Comparison of ENCODE assay signal across 8 cellular contexts in genomic region chr1:44031900-44032817, GRCh38. TPM values are rescaled to one million over a fixed set of nuclear protein-coding genes. Genes with fewer than 3 reads are reported as not detected.
DNase-seq lines count a peak whose midpoint lies in the region; ATAC-seq, FAIRE-seq and TF ChIP-seq lines count a peak whose summit lies in the region.

No MANE protein-coding gene starts in this region.

- H3K9me3 ChIP-seq in left ventricle myocardium inferior (replicated peaks) (no peaks in the 10 kb centered on the region), heart right ventricle (no peaks in the 10 kb centered on the region), K562 (replicated peaks; ENCODE audit: control insufficient read depth, insufficient read depth, low read depth, low read length) (no peaks in the 10 kb centered on the region), vagina (no peaks in the 10 kb centered on the region)

- POLR2A ChIA-PET in K562 (lab: Yijun Ruan, JAX): interaction anchor here (0.6 to 4.0 kb wide), 10 partner anchors 9 to 690 kb away, joined by 3 to 13 read pairs (median 4); no protein-coding TSS in a partner anchor

- BruUV-seq in K562 (replicated peaks; lab: Mats Ljungman, UMichigan): TSS peak; percentile 65

- CTCF ChIA-PET in K562 (lab: Yijun Ruan, JAX; ENCODE audit: low intra/inter-chr PET ratio): no interaction called here

- TF ChIP-seq CTCF in left ventricle myocardium inferior (IDR thresholded peaks at IDR 0.05; ENCODE audit: borderline replicate concordance): no peak
- TF ChIP-seq CTCF in heart right ventricle (IDR thresholded peaks at IDR 0.05): no peak
- no peak for TF ChIP-seq CTCF in K562 (IDR thresholded peaks at IDR 0.05 in 2 of 3, conservative IDR thresholded peaks at IDR 0.05 in 1 of 3; ENCODE audit: insufficient read depth in 2 of 3, low read depth in 1 of 3, low read length in 3 of 3)
- TF ChIP-seq CTCF in vagina (IDR thresholded peaks at IDR 0.05): no peak

- in situ Hi-C loops in K562 (cut with MboI): no loop called here

- FAIRE-seq in K562 (lab: Jason Lieb, UNC): no peak

- ATAC-seq in heart right ventricle: no peak
- ATAC-seq in K562: no peak
- no peak for ATAC-seq in memory B cell (ENCODE audit: low read depth)

- H3K4me1 Mint-ChIP-seq in memory B cell: peaks cover 21% of the 10 kb centered on the region

- TF ChIP-seq EP300 in K562 (IDR thresholded peaks at IDR 0.05; ENCODE audit: low read length): no peak

- H3K4me2 ChIP-seq in K562 (ENCODE audit: insufficient read depth, low read length): peak overlapping the region; percentile 96

- H3K79me2 ChIP-seq in K562 (ENCODE audit: control insufficient read depth, insufficient read depth, low read length): peaks cover 21% of the 10 kb centered on the region

- peak overlapping the region; percentile 86 for H3K4me3 Mint-ChIP-seq in memory B cell

- 68 to 69% methylated on average over 10 of the region's 10 CpGs for WGBS in heart right ventricle, 2 donors
- WGBS in K562 (ENCODE audit: insufficient coverage, low coverage, missing lambda C conversion rate): 59% methylated on average over 10 of the region's 10 CpGs

- peak overlapping the region; percentile 84 to 93 for H3K9ac ChIP-seq in K562 (ENCODE audit: insufficient read depth in 1 of 2, low read depth in 2 of 2, low read length in 2 of 2)

- no peak for TF ChIP-seq RAD21 in K562 (CRISPR knock-in tag; conservative IDR thresholded peaks at IDR 0.05 in 1 of 2, IDR thresholded peaks at IDR 0.05 in 1 of 2)

- peaks cover 51% of the 10 kb centered on the region for H3K4me1 ChIP-seq in left ventricle myocardium inferior
- H3K4me1 ChIP-seq in heart right ventricle: peaks cover 12 to 60% (median 40%) of the 10 kb centered on the region in 9 donors
- peaks cover 64 to 81% of the 10 kb centered on the region in 2 experiments for H3K4me1 ChIP-seq in K562 (replicated peaks in 1 of 2; ENCODE audit: control insufficient read depth in 2 of 2, insufficient read depth in 2 of 2, low read length in 2 of 2)
- H3K4me1 ChIP-seq in vagina: peaks cover 44% of the 10 kb centered on the region

- H3K27me3 ChIP-seq in left ventricle myocardium inferior (ENCODE audit: low read depth) (no peaks in the 10 kb centered on the region), heart right ventricle (peaks cover 0 to 11% (median 0%) of the 10 kb centered on the region in 7 donors), K562 (ENCODE audit: control insufficient read depth in 2 of 2, insufficient read depth in 2 of 2, low read length in 2 of 2) (no peaks in the 10 kb centered on the region), vagina (no peaks in the 10 kb centered on the region)

- H3K9me3 Mint-ChIP-seq in memory B cell: no peaks in the 10 kb centered on the region

- H2AFZ ChIP-seq in K562 (ENCODE audit: low read depth, low read length): no peak overlapping the region

- no peak overlapping the region for H3K4me3 ChIP-seq in left ventricle myocardium inferior
- H3K4me3 ChIP-seq in heart right ventricle: peak overlapping the region in 5 of 10 donors; percentile 68 to 97 (median 81)
- H3K4me3 ChIP-seq in K562: peak overlapping the region; percentile 82; the same call in 1 of the 2 replicates
- H3K4me3 ChIP-seq in vagina: peak overlapping the region; percentile 69 to 95

- intact Hi-C loops in left ventricle myocardium inferior (cut with micrococcal nuclease) (no loop called here), heart right ventricle (cut with DNase I) (loop anchor here in 4 of 10 donors (2.0 to 10.0 kb wide), 4 partner anchors 27 to 270 kb away; no protein-coding TSS in a partner anchor), K562 (cut with micrococcal nuclease) (no loop called here), vagina (cut with DNase I) (no loop called here)

- no peaks in the 10 kb centered on the region for H3K36me3 Mint-ChIP-seq in memory B cell

- H3K9me1 ChIP-seq in K562 (ENCODE audit: control insufficient read depth, insufficient read depth, low read length): no peaks in the 10 kb centered on the region

- H3K27ac ChIP-seq in left ventricle myocardium inferior (replicated peaks) (peak overlapping the region; percentile 12), heart right ventricle (peak overlapping the region in 5 of 10 donors; percentile 19 to 87 (median 71)), K562 (ENCODE audit: extremely low read depth, low read depth, low read length) (peak overlapping the region; percentile 6; the same call in 1 of the 3 replicates), vagina (peak overlapping the region; percentile 89)

- H4K20me1 ChIP-seq in K562 (replicated peaks; ENCODE audit: control insufficient read depth, insufficient read depth, low read length): no peaks in the 10 kb centered on the region

- no peak for DNase-seq in left ventricle myocardium inferior
- DNase-seq in heart right ventricle: no peak
- no peak for DNase-seq in K562 (ENCODE audit: extremely low read depth in 1 of 4, low spot score in 3 of 4)
- no peak for DNase-seq in memory B cell (ENCODE audit: low spot score in 2 of 2)
- DNase-seq in vagina (ENCODE audit: extremely low spot score in 2 of 2): no peak
- DNase-seq in NCI-H146 (lab: John Stamatoyannopoulos, UW): no peak
- DNase-seq in iPS-NIHi7 (ENCODE audit: extremely low spot score): no peak
- DNase-seq in anterior cingulate cortex (lab: John Stamatoyannopoulos, UW): no peak

- H3K27me3 Mint-ChIP-seq in memory B cell: no peaks in the 10 kb centered on the region

- no peaks in the 10 kb centered on the region for H3K36me3 ChIP-seq in left ventricle myocardium inferior
- no peaks in the 10 kb centered on the region for H3K36me3 ChIP-seq in heart right ventricle
- H3K36me3 ChIP-seq in K562 (ENCODE audit: control insufficient read depth, insufficient read depth, low read length): no peaks in the 10 kb centered on the region
- no peaks in the 10 kb centered on the region for H3K36me3 ChIP-seq in vagina

- no peak for TF ChIP-seq POLR2A in K562 (conservative IDR thresholded peaks at IDR 0.05)
- no peak for TF ChIP-seq POLR2A in vagina (IDR thresholded peaks at IDR 0.05)

- H3K27ac Mint-ChIP-seq in memory B cell: peak overlapping the region; percentile 67

RNA-seq across cellular contexts. Expression of gene SLC6A9, which starts 0.9 kb away (rescaled TPM):
- total RNA-seq in left ventricle myocardium inferior: 1.2 TPM
- total RNA-seq in heart right ventricle: 1 to 10 TPM in 5 of 10 donors, under 1 TPM in 5; 0.32 to 1.6 (median 0.91) TPM
- 1 to 10 TPM in 1 of 2 donors, under 1 TPM in 1; 0.88 to 1.7 TPM for polyA plus RNA-seq in heart right ventricle
- total RNA-seq in K562 (2011; cell fraction: chromatin; rRNA removed; ENCODE audit: low replicate concordance): 15.5 and 41.5 TPM in 2 replicates
- total RNA-seq in K562 (2011; cell fraction: nucleolus; rRNA removed): 28.5 and 33.8 TPM in 2 replicates
- total RNA-seq in K562 (2011; cell fraction: nucleoplasm; rRNA removed): 21.3 and 22.7 TPM in 2 replicates
- 4.1 and 8.4 TPM in 2 replicates for total RNA-seq in K562 (2014; rRNA removed)
- total RNA-seq in K562 (2014; rRNA removed; fragmentation: Illumina TruSeq; extraction: Trizol): 2.5 and 3.0 TPM in 2 replicates
- 0.51 and 0.75 TPM in 2 replicates for total RNA-seq in K562 (2015; rRNA removed; fragmentation: Illumina TruSeq; extraction: Trizol)
- 16.7 and 18.7 TPM in 2 replicates for total RNA-seq in K562 (2021)
- polyA plus RNA-seq in K562 (2011; rRNA removed): 2.9 and 8.8 TPM in 2 replicates
- 5.7 and 6.6 TPM in 2 replicates for polyA plus RNA-seq in K562 (2011; cell fraction: cytosol; rRNA removed)
- polyA plus RNA-seq in K562 (2011; cell fraction: nucleus; rRNA removed): 27.8 and 27.9 TPM in 2 replicates
- polyA plus RNA-seq in K562 (2012): 6.2 and 54.3 TPM in 2 replicates
- polyA plus RNA-seq in K562 (2014; fragmentation: Illumina TruSeq; extraction: Trizol): 12.9 and 16.7 TPM in 2 replicates
- under 1 TPM; 0.17 to 0.25 TPM for polyA plus RNA-seq in K562 (2014; fragmentation: Nextera tagmentation; extraction: Ambion mirVana)
- polyA plus RNA-seq in K562 (2014; rRNA removed): 10.5 and 10.6 TPM in 2 replicates
- polyA minus RNA-seq in K562 (2011; rRNA and poly(A)+ RNA removed): 3.7 and 5.1 TPM in 2 replicates
- polyA minus RNA-seq in K562 (2011; cell fraction: cytosol; rRNA and poly(A)+ RNA removed): 2.5 and 5.5 TPM in 2 replicates
- 6.1 and 10.2 TPM in 2 replicates for polyA minus RNA-seq in K562 (2011; cell fraction: nucleus; rRNA and poly(A)+ RNA removed)
- total RNA-seq in vagina: 24.3 TPM

RNA-seq across cellular contexts. Expression of gene CCDC24, which starts 40.8 kb away (rescaled TPM):
- total RNA-seq in left ventricle myocardium inferior (1.4 TPM), heart right ventricle (1 to 10 TPM in 8 of 10 donors, under 1 TPM in 2; 0.55 to 3.1 (median 1.3) TPM), K562 (2014; rRNA removed) (3.0 and 4.5 TPM in 2 replicates), K562 (2014; rRNA removed; fragmentation: Illumina TruSeq; extraction: Trizol) (0.70 and 1.5 TPM in 2 replicates), K562 (2015; rRNA removed; fragmentation: Illumina TruSeq; extraction: Trizol) (1.7 and 2.2 TPM in 2 replicates), K562 (2021) (4.4 and 5.2 TPM in 2 replicates), vagina (14.5 TPM)
- polyA plus RNA-seq in heart right ventricle (1 to 10 TPM; 1.1 to 3.1 TPM), K562 (2011; rRNA removed) (1.3 and 2.3 TPM in 2 replicates), K562 (2014; fragmentation: Illumina TruSeq; extraction: Trizol) (1.5 and 3.0 TPM in 2 replicates), K562 (2014; fragmentation: Nextera tagmentation; extraction: Ambion mirVana) (under 1 TPM; 0.31 to 0.64 TPM), K562 (2014; rRNA removed) (3.7 and 4.5 TPM in 2 replicates)
- total RNA-seq in K562 (2011; cell fraction: chromatin; rRNA removed; ENCODE audit: low replicate concordance): 1.4 and 6.8 TPM in 2 replicates
- total RNA-seq in K562 (2011; cell fraction: nucleolus; rRNA removed): 5.8 TPM in 2 replicates
- 4.1 and 6.1 TPM in 2 replicates for total RNA-seq in K562 (2011; cell fraction: nucleoplasm; rRNA removed)
- polyA plus RNA-seq in K562 (2011; cell fraction: cytosol; rRNA removed): 2.0 and 4.9 TPM in 2 replicates
- 6.8 and 13.1 TPM in 2 replicates for polyA plus RNA-seq in K562 (2011; cell fraction: nucleus; rRNA removed)
- 3.7 and 4.3 TPM in 2 replicates for polyA plus RNA-seq in K562 (2012)
- polyA minus RNA-seq in K562 (2011; rRNA and poly(A)+ RNA removed): 0.36 and 0.39 TPM in 2 replicates
- polyA minus RNA-seq in K562 (2011; cell fraction: cytosol; rRNA and poly(A)+ RNA removed): 1.1 and 5.4 TPM in 2 replicates
- 1.7 and 2.2 TPM in 2 replicates for polyA minus RNA-seq in K562 (2011; cell fraction: nucleus; rRNA and poly(A)+ RNA removed)

RNA-seq across cellular contexts. Expression of gene B4GALT2, which starts 53.1 kb away (rescaled TPM):
- 40.3 TPM for total RNA-seq in left ventricle myocardium inferior
- 10 to 100 TPM; 31.1 to 47.0 (median 38.6) TPM for total RNA-seq in heart right ventricle
- polyA plus RNA-seq in heart right ventricle: 10 to 100 TPM; 25.4 to 50.8 TPM
- 27.8 and 57.7 TPM in 2 replicates for total RNA-seq in K562 (2011; cell fraction: chromatin; rRNA removed; ENCODE audit: low replicate concordance)
- 51.2 and 57.7 TPM in 2 replicates for total RNA-seq in K562 (2011; cell fraction: nucleolus; rRNA removed)
- 45.8 and 54.2 TPM in 2 replicates for total RNA-seq in K562 (2011; cell fraction: nucleoplasm; rRNA removed)
- 86.8 and 116 TPM in 2 replicates for total RNA-seq in K562 (2014; rRNA removed)
- total RNA-seq in K562 (2014; rRNA removed; fragmentation: Illumina TruSeq; extraction: Trizol): 23.4 and 31.0 TPM in 2 replicates
- total RNA-seq in K562 (2015; rRNA removed; fragmentation: Illumina TruSeq; extraction: Trizol): 43.8 and 45.9 TPM in 2 replicates
- 76.2 and 78.0 TPM in 2 replicates for total RNA-seq in K562 (2021)
- 39.0 and 43.9 TPM in 2 replicates for polyA plus RNA-seq in K562 (2011; rRNA removed)
- polyA plus RNA-seq in K562 (2011; cell fraction: cytosol; rRNA removed): 78.6 and 206 TPM in 2 replicates
- polyA plus RNA-seq in K562 (2011; cell fraction: nucleus; rRNA removed): 55.1 and 117 TPM in 2 replicates
- 44.8 and 50.7 TPM in 2 replicates for polyA plus RNA-seq in K562 (2012)
- polyA plus RNA-seq in K562 (2014; fragmentation: Illumina TruSeq; extraction: Trizol): 63.7 and 69.7 TPM in 2 replicates
- 1 to 10 TPM; 1.3 to 2.8 TPM for polyA plus RNA-seq in K562 (2014; fragmentation: Nextera tagmentation; extraction: Ambion mirVana)
- 71.9 and 85.4 TPM in 2 replicates for polyA plus RNA-seq in K562 (2014; rRNA removed)
- polyA minus RNA-seq in K562 (2011; rRNA and poly(A)+ RNA removed): 21.4 and 27.7 TPM in 2 replicates
- polyA minus RNA-seq in K562 (2011; cell fraction: cytosol; rRNA and poly(A)+ RNA removed): 40.9 and 42.3 TPM in 2 replicates
- polyA minus RNA-seq in K562 (2011; cell fraction: nucleus; rRNA and poly(A)+ RNA removed): 26.7 and 28.3 TPM in 2 replicates
- total RNA-seq in vagina: 31.4 TPM

RNA-seq across cellular contexts. Expression of gene ATP6V0B, which starts 57.4 kb away (rescaled TPM):
- total RNA-seq in left ventricle myocardium inferior (80.6 TPM), heart right ventricle (100 to 1,000 TPM in 3 of 10 donors, 10 to 100 TPM in 7; 63.1 to 112 (median 72.9) TPM), K562 (2014; rRNA removed) (296 and 328 TPM in 2 replicates), K562 (2014; rRNA removed; fragmentation: Illumina TruSeq; extraction: Trizol) (143 and 167 TPM in 2 replicates), K562 (2015; rRNA removed; fragmentation: Illumina TruSeq; extraction: Trizol) (196 and 203 TPM in 2 replicates), K562 (2021) (279 and 286 TPM in 2 replicates), vagina (71.5 TPM)
- polyA plus RNA-seq in heart right ventricle (100 to 1,000 TPM in 1 of 2 donors, 10 to 100 TPM in 1; 73.4 to 227 TPM), K562 (2011; rRNA removed) (220 and 288 TPM in 2 replicates), K562 (2014; fragmentation: Illumina TruSeq; extraction: Trizol) (186 and 195 TPM in 2 replicates), K562 (2014; fragmentation: Nextera tagmentation; extraction: Ambion mirVana) (100 to 1,000 TPM; 137 to 276 TPM), K562 (2014; rRNA removed) (282 and 348 TPM in 2 replicates)
- 240 and 478 TPM in 2 replicates for total RNA-seq in K562 (2011; cell fraction: chromatin; rRNA removed; ENCODE audit: low replicate concordance)
- total RNA-seq in K562 (2011; cell fraction: nucleolus; rRNA removed): 771 and 1,062 TPM in 2 replicates
- 571 and 616 TPM in 2 replicates for total RNA-seq in K562 (2011; cell fraction: nucleoplasm; rRNA removed)
- 552 and 632 TPM in 2 replicates for polyA plus RNA-seq in K562 (2011; cell fraction: cytosol; rRNA removed)
- 601 and 849 TPM in 2 replicates for polyA plus RNA-seq in K562 (2011; cell fraction: nucleus; rRNA removed)
- polyA plus RNA-seq in K562 (2012): 179 and 264 TPM in 2 replicates
- 127 and 130 TPM in 2 replicates for polyA minus RNA-seq in K562 (2011; rRNA and poly(A)+ RNA removed)
- 83.6 and 86.7 TPM in 2 replicates for polyA minus RNA-seq in K562 (2011; cell fraction: cytosol; rRNA and poly(A)+ RNA removed)
- 102 and 149 TPM in 2 replicates for polyA minus RNA-seq in K562 (2011; cell fraction: nucleus; rRNA and poly(A)+ RNA removed)
